Comparison of ENCODE assay signal across 21 cellular contexts in the genomic region with DNA sequence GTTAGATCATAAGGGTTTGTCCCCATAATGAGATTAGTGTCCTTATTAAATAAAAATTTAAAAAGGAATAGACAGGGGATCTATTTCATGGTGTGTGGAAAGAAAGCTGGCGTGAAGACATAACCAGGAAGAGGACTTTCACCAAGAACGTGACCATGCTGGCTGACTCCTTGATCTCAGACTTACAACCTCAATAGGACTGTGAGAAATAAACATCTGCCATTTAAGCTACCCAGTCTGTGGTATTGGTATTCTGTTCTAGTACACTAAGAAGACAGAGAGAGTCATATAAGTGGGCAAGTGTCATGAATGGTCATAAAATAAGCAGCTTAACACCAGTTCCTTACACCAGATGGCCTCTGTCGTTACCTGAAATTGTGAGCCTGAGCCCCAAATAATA.
A peak's percentile ranks its signal among the peaks of the same experiment; 100 is the strongest.
DNase-seq lines count a peak whose midpoint lies in the region; ATAC-seq and TF ChIP-seq lines count a peak whose summit lies in the region.
"Had no signal": no experiment of that assay in that cellular context is flagged by ENCODE, and none has a peak within 500 bp of the region (broad histone marks: within the 10 kb centered on the region; RNA-seq: fewer than 3 reads in every experiment).

No MANE protein-coding gene starts in this region.

- H3K4me1 ChIP-seq in mucosa of descending colon (ENCODE audit: low read depth): no peaks in the 10 kb centered on the region
- H3K4me1 ChIP-seq: A549; BE2C; BLaER1 treated with 17β-estradiol and CSF1 and Interleukin-3, amounts not matched to agents 10 nM and 100 nM had no signal

- DNase-seq in NCI-H524 (lab: John Stamatoyannopoulos, UW) (peak; percentile 65 to 91), NCI-H82 (lab: John Stamatoyannopoulos, UW) (peak; percentile 47), mucosa of gallbladder (ENCODE audit: low spot score) (peak; percentile 12), mucosa of descending colon (no peak), hepatic stellate cell (ENCODE audit: low spot score) (no peak)
- DNase-seq: 8988T; ACHN; AML-193; BE2C; Calu3; CD4-positive, alpha-beta T cell; CD8-positive, alpha-beta memory T cell; COR-L47; DMS53; DMS79 treated with DMSO at 0.1 percent for 48 hours; GM23248; H9 had no signal

- intact Hi-C loops in mucosa of descending colon (cut with DNase I, micrococcal nuclease): no loop called here

- TF ChIP-seq CTCF in mucosa of descending colon (IDR thresholded peaks at IDR 0.05): no peak

- H3K36me3 ChIP-seq in mucosa of descending colon (ENCODE audit: low read depth): no peaks in the 10 kb centered on the region
- H3K36me3 ChIP-seq: BE2C; BLaER1 treated with 17β-estradiol and CSF1 and Interleukin-3, amounts not matched to agents 10 nM and 100 nM had no signal

- H3K4me3 ChIP-seq in mucosa of descending colon: no peak overlapping the region
- H3K4me3 ChIP-seq: A549; BLaER1 treated with 17β-estradiol and CSF1 and Interleukin-3, amounts not matched to agents 10 nM and 100 nM; GM23248 had no signal

- no peaks in the 10 kb centered on the region for H3K9me3 ChIP-seq in mucosa of descending colon
- H3K9me3 ChIP-seq: A549; BE2C; BLaER1 treated with 17β-estradiol and CSF1 and Interleukin-3, amounts not matched to agents 10 nM and 100 nM had no signal

- ATAC-seq in mucosa of descending colon (no peak), GM18873 (IDR thresholded peaks at IDR 0.05; ENCODE audit: low FRiP score, unreplicated experiment) (no peak)
- ATAC-seq: A549, HCT116 had no signal

Comparison
In these comparisons a context has a peak if more than half of its experiments do, and no peak if none do; other contexts are left out.
1. DNase-seq: peak in NCI-H524 (2 of 2), NCI-H82 (single experiment) and mucosa of gallbladder (single experiment); none in mucosa of descending colon (0 of 3) and hepatic stellate cell (single experiment).